ENCODE assay signal across 8 cellular contexts in the genomic region with DNA sequence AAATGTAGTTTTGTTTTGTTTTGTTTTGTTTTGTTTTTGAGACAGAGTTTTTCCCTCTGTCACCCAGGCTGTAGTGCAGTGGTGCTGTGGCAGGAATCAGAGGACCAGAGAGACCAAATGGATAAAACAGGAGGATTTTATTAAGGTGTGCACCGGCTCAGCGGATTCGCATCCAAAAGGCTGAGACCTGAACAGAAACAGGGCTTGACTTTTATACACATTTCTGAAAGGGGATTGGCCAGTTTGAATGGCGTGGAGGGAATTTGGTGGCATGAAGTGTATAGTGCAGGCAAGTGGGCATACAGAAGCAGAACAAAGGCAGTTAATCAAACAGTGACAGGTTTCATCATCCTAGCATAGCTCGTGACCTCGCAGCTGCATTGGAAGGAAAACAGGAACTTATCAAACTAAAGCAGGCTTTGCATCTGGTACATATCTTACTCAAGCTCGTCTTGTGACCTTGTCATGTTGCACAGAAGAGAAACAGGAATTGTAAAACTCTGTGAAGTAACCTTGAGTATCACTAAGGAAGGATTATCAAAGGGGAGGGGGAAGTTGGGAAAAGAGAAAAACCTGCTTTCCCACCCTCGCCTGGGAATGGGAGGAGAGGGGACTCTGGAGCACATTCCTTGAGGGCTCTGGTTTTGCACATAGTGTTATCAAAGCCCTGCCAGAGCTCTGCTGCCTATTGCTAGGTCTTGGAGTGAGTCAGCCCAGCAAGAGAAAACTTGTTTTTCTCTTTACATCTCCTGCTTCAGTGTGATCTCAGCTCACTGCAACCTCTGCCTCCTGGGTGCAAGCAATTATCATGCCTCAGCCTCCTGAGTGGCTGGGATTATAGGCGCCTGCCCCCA. TPM values are rescaled to one million over a fixed set of nuclear protein-coding genes. Genes with fewer than 3 reads are reported as not detected.
DNase-seq lines count a peak whose midpoint lies in the region; ATAC-seq and TF ChIP-seq lines count a peak whose summit lies in the region.

No MANE protein-coding gene starts in this region.

- H3K9me3 ChIP-seq in adrenal gland (replicated peaks in 1 of 3), result no peaks in the 10 kb centered on the region
- peaks cover 3 to 7% of the 10 kb centered on the region in 2 donors for H3K9me3 ChIP-seq in stomach smooth muscle (ENCODE audit: control insufficient read depth in 2 of 2, low read length in 2 of 2)

- H3K27ac ChIP-seq in adrenal gland (peak overlapping the region; percentile 75 to 89 (median 83)), stomach smooth muscle (ENCODE audit: low read length) (peak overlapping the region; percentile 24)

- peak; percentile 18 for DNase-seq in Jurkat, Clone E6-1 (ENCODE audit: low read depth, low spot score)
- peak; percentile 74 to 90 (median 80) for DNase-seq in adrenal gland
- DNase-seq in inferior parietal cortex (ENCODE audit: extremely low spot score), result peak; percentile 48
- no peak for DNase-seq in stimulated activated CD8-positive, alpha-beta memory T cell treated with anti-CD3 and anti-CD28 coated beads, Interleukin-4, amount 100 ng/mL, for 48 hours
- no peak for DNase-seq in kidney glomerular epithelial cell (lab: John Stamatoyannopoulos, UW)
- DNase-seq in NCI-H446 treated with DMSO at 0.1 percent for 48 hours (lab: John Stamatoyannopoulos, UW), result no peak

- peak in 1 of 2 donors; percentile 61 for TF ChIP-seq POLR2A in adrenal gland (IDR thresholded peaks at IDR 0.05)

- no peak overlapping the region for H3K4me3 ChIP-seq in Jurkat, Clone E6-1 (ENCODE audit: low read length)
- H3K4me3 ChIP-seq in adrenal gland, result no peak overlapping the region
- peak overlapping the region in 1 of 2 donors; percentile 9 for H3K4me3 ChIP-seq in stomach smooth muscle (ENCODE audit: low read length in 2 of 2)

- 23 to 35% (median 30%) methylated on average over 9 of the region's 9 CpGs for WGBS in adrenal gland, 4 donors

- peak in 2 of 6 experiments; percentile 24 to 33 for TF ChIP-seq CTCF in adrenal gland (IDR thresholded peaks at IDR 0.05)

- peaks cover 16% of the 10 kb centered on the region in 2 donors for H3K4me1 ChIP-seq in adrenal gland (replicated peaks in 1 of 2)
- peaks cover 2% of the 10 kb centered on the region for H3K4me1 ChIP-seq in stomach smooth muscle (ENCODE audit: control insufficient read depth, insufficient read depth, low read length)

- intact Hi-C loops in adrenal gland (cut with DNase I), result no loop called here

- no peaks in the 10 kb centered on the region for H3K27me3 ChIP-seq in adrenal gland
- no peaks in the 10 kb centered on the region for H3K27me3 ChIP-seq in stomach smooth muscle (ENCODE audit: control insufficient read depth in 1 of 2, insufficient read depth in 2 of 2, low read length in 2 of 2)

- ATAC-seq in HG03159 (IDR thresholded peaks at IDR 0.05; ENCODE audit: unreplicated experiment), result no peak

- H3K36me3 ChIP-seq in adrenal gland (replicated peaks in 1 of 2) (peaks cover 0 to 4% of the 10 kb centered on the region in 2 donors), stomach smooth muscle (ENCODE audit: control insufficient read depth in 2 of 2, insufficient read depth in 2 of 2, low read length in 2 of 2) (no peaks in the 10 kb centered on the region)

- no peak overlapping the region for H3K9ac ChIP-seq in stomach smooth muscle (ENCODE audit: low read length in 2 of 2)

RNA-seq across cellular contexts. Expression of gene C3orf62, which starts 38.5 kb away (rescaled TPM):
- polyA plus RNA-seq in Jurkat, Clone E6-1 (2012; ENCODE audit: insufficient read depth, insufficient read length), result 9.1 TPM
- 1 to 10 TPM; 3.4 to 7.4 (median 5.0) TPM for total RNA-seq in adrenal gland
- polyA plus RNA-seq in adrenal gland, result 10 to 100 TPM in 2 of 3 donors, 1 to 10 TPM in 1; 7.9 to 17.9 (median 15.1) TPM

Comparison
In these comparisons a context has a peak if more than half of its experiments do, and no peak if none do; other contexts are left out.
1. DNase-seq: peak in Jurkat, Clone E6-1 (single experiment), adrenal gland (7 of 7) and inferior parietal cortex (single experiment); none in stimulated activated CD8-positive, alpha-beta memory T cell treated with anti-CD3 and anti-CD28 coated beads, Interleukin-4, amount 100 ng/mL, for 48 hours (single experiment), kidney glomerular epithelial cell (single experiment) and NCI-H446 treated with DMSO at 0.1 percent for 48 hours (single experiment).